ENCODE assay signal across 22 cellular contexts in genomic region chr10:35006836-35007235, GRCh38.
DNase-seq lines count a peak whose midpoint lies in the region; TF ChIP-seq lines count a peak whose summit lies in the region.
"Had no signal": no experiment of that assay in that cellular context is flagged by ENCODE, and none has a peak within 500 bp of the region (broad histone marks: within the 10 kb centered on the region; RNA-seq: fewer than 3 reads in every experiment).

No MANE protein-coding gene starts in this region.

- in situ Hi-C loops in astrocyte of the spinal cord (cut with HindIII; ENCODE audit: low sequenced_read_pairs): no loop called here

- 79 to 84% methylated on average over 4 of the region's 4 CpGs for WGBS in testis, 2 donors

- DNase-seq in MCF 10A (ENCODE audit: unreplicated experiment) (peak; percentile 36), breast epithelium (ENCODE audit: low spot score in 2 of 2) (no peak), astrocyte of the spinal cord (ENCODE audit: low read depth, low spot score) (peak; percentile 44), fibroblast of mammary gland (ENCODE audit: low read depth) (peak; percentile 73), testis (no peak), NCI-H1436 treated with DMSO at 0.1 percent for 48 hours (lab: John Stamatoyannopoulos, UW) (no peak), occipital lobe (lab: John Stamatoyannopoulos, UW) (no peak), H4 (ENCODE audit: low spot score) (no peak)
- DNase-seq: 8988T; activated B cell treated with CpG ODN at 0.5 μM for 24 hours; activated CD4-positive, alpha-beta memory T cell treated with anti-CD3 and anti-CD28 coated beads for 36 hours; activated CD8-positive, alpha-beta memory T cell treated with anti-CD3 and anti-CD28 coated beads, Interleukin-2, amount 50 U/mL, for 48 hours; activated effector memory CD4-positive, alpha-beta T cell treated with Interleukin-2 at 50 U/mL for 16 hours; activated naive CD8-positive, alpha-beta T cell treated with anti-CD3 and anti-CD28 coated beads for 36 hours; body of pancreas; Caco-2; heart right ventricle; NCI-H1092; NCI-H1930; stimulated activated CD4-positive, alpha-beta T cell treated with anti-CD3 and anti-CD28 coated beads, Interleukin-1b, Interleukin-23, amount 100 ng/mL, for 48 hours had no signal

- H3K4me3 ChIP-seq in breast epithelium (no peak overlapping the region), astrocyte of the spinal cord (ENCODE audit: low read depth, low read length) (no peak overlapping the region), fibroblast of mammary gland (ENCODE audit: control insufficient read depth, low read depth, low read length) (no peak overlapping the region), testis (no peak overlapping the region)
- H3K4me3 ChIP-seq: body of pancreas, heart right ventricle, skin epidermis had no signal

- TF ChIP-seq POLR2A in breast epithelium (IDR thresholded peaks at IDR 0.05): no peak
- TF ChIP-seq POLR2A in testis (IDR thresholded peaks at IDR 0.05): no peak

- H3K36me3 Mint-ChIP-seq in MCF 10A (ENCODE audit: insufficient read depth, unreplicated experiment): peaks cover 24% of the 10 kb centered on the region

- CTCF ChIA-PET in MCF 10A (lab: Yijun Ruan, JAX): interaction anchor here (0.7 to 0.8 kb wide), 2 partner anchors 12 to 382 kb away, joined by 3 to 4 read pairs; no protein-coding TSS in a partner anchor

- no TSS peak for BruUV-seq in MCF 10A (replicated peaks; lab: Mats Ljungman, UMichigan)

- H3K4me3 Mint-ChIP-seq in MCF 10A (ENCODE audit: unreplicated experiment): no peak overlapping the region
- H3K4me3 Mint-ChIP-seq: activated B cell treated with CpG ODN at 0.5 μM for 24 hours; activated CD4-positive, alpha-beta memory T cell treated with anti-CD3 and anti-CD28 coated beads for 36 hours; activated naive CD8-positive, alpha-beta T cell treated with anti-CD3 and anti-CD28 coated beads for 36 hours; type B pancreatic cell had no signal

- no peaks in the 10 kb centered on the region for H3K9me3 Mint-ChIP-seq in MCF 10A (ENCODE audit: unreplicated experiment)
- H3K9me3 Mint-ChIP-seq: activated B cell treated with CpG ODN at 0.5 μM for 24 hours; activated CD4-positive, alpha-beta memory T cell treated with anti-CD3 and anti-CD28 coated beads for 36 hours; activated naive CD8-positive, alpha-beta T cell treated with anti-CD3 and anti-CD28 coated beads for 36 hours; type B pancreatic cell had no signal

- H3K27me3 Mint-ChIP-seq in MCF 10A (ENCODE audit: insufficient read depth, unreplicated experiment): no peaks in the 10 kb centered on the region
- H3K27me3 Mint-ChIP-seq: activated B cell treated with CpG ODN at 0.5 μM for 24 hours; activated CD4-positive, alpha-beta memory T cell treated with anti-CD3 and anti-CD28 coated beads for 36 hours; activated naive CD8-positive, alpha-beta T cell treated with anti-CD3 and anti-CD28 coated beads for 36 hours; type B pancreatic cell had no signal

- H3K36me3 ChIP-seq in breast epithelium: peaks cover 2% of the 10 kb centered on the region
- H3K36me3 ChIP-seq in testis (ENCODE audit: low read depth, missing control alignments): no peaks in the 10 kb centered on the region

- peak overlapping the region; percentile 23 for H3K27ac Mint-ChIP-seq in MCF 10A (ENCODE audit: low read depth, unreplicated experiment)
- H3K27ac Mint-ChIP-seq: activated B cell treated with CpG ODN at 0.5 μM for 24 hours; activated CD4-positive, alpha-beta memory T cell treated with anti-CD3 and anti-CD28 coated beads for 36 hours; activated naive CD8-positive, alpha-beta T cell treated with anti-CD3 and anti-CD28 coated beads for 36 hours; type B pancreatic cell had no signal

- no peaks in the 10 kb centered on the region for H3K9me3 ChIP-seq in breast epithelium
- no peaks in the 10 kb centered on the region for H3K9me3 ChIP-seq in testis
- H3K9me3 ChIP-seq: body of pancreas, Caco-2, heart right ventricle had no signal

- H3K27me3 ChIP-seq in breast epithelium (no peaks in the 10 kb centered on the region), testis (no peaks in the 10 kb centered on the region)
- H3K27me3 ChIP-seq: body of pancreas, heart right ventricle had no signal

- H3K4me1 ChIP-seq in breast epithelium: no peaks in the 10 kb centered on the region
- H3K4me1 ChIP-seq in testis: no peaks in the 10 kb centered on the region
- H3K4me1 ChIP-seq: body of pancreas, Caco-2, heart right ventricle had no signal

- H3K27ac ChIP-seq in breast epithelium (no peak overlapping the region), testis (no peak overlapping the region)
- H3K27ac ChIP-seq: body of pancreas, heart right ventricle, skin epidermis had no signal

- TF ChIP-seq CTCF in MCF 10A (IDR thresholded peaks at IDR 0.05; ENCODE audit: unreplicated experiment) (no peak), breast epithelium (IDR thresholded peaks at IDR 0.05) (no peak), astrocyte of the spinal cord (IDR thresholded peaks at IDR 0.05; ENCODE audit: low read depth, low read length) (no peak), fibroblast of mammary gland (conservative IDR thresholded peaks at IDR 0.05; ENCODE audit: control insufficient read depth, insufficient read depth, low read depth, low read length) (no peak), testis (IDR thresholded peaks at IDR 0.05) (no peak)

- H3K4me1 Mint-ChIP-seq in MCF 10A (ENCODE audit: insufficient read depth, unreplicated experiment): peaks cover 13% of the 10 kb centered on the region
- H3K4me1 Mint-ChIP-seq: activated B cell treated with CpG ODN at 0.5 μM for 24 hours; activated naive CD8-positive, alpha-beta T cell treated with anti-CD3 and anti-CD28 coated beads for 36 hours had no signal

- POLR2A ChIA-PET in MCF 10A (lab: Yijun Ruan, JAX): interaction anchor here (0.7 to 3.4 kb wide), 4 partner anchors 11 to 340 kb away, joined by 3 to 14 read pairs (median 4); no protein-coding TSS in a partner anchor

- intact Hi-C loops in MCF 10A (cut with micrococcal nuclease): loop anchor here (5.0 kb wide), 1 partner anchor 85 kb away; the partner anchor contains the start of gene CUL2
- intact Hi-C loops in breast epithelium (cut with DNase I; ENCODE audit: low total_unique reads): no loop called here
- intact Hi-C loops in testis (cut with DNase I; ENCODE audit: low total_unique reads): no loop called here

Comparison
In these comparisons a context has a peak if more than half of its experiments do, and no peak if none do; other contexts are left out.
1. DNase-seq: peak in MCF 10A (single experiment), astrocyte of the spinal cord (single experiment) and fibroblast of mammary gland (single experiment); none in breast epithelium (0 of 2), testis (single experiment), NCI-H1436 treated with DMSO at 0.1 percent for 48 hours (single experiment), occipital lobe (single experiment) and H4 (single experiment).